ENCODE assay signal across 2 cellular contexts in the genomic region with DNA sequence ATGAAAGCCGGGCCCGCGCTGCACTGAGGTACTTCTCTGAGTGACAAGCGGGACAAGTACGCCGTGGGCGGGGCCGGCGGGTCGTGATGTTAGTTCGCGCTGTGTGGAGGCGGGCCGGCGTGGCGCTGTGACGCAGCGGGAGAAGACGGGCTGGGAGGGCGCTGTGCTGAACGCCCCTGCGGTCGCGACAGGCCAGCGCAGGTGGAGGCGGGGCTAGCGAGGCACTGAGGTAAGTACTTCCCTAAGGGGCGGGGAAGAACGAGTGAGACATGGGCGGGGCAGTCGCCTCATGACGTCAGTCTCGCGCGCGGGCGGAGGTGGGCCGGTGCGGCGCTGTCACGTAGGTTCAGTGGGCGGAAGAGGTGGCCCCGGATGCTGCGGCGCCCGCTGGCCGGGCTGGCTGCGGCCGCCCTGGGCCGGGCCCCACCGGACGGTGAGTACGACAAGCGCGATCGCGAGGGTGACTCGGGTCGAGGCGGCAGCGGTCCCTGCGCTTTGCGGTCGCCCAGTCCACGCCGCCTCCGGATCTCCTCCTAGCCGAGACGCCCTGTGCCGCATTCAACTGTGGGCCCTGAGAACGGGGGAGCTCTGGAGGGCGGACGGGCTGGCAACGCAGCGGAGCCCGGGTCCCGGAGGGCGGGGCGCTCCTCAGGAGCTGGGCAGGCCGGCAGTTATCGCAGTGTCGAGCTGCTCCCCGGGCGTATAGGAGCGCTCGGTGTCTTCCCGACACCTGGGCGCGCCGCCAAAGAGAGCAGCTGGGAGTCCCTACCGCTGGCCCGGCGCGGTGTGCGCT.
A peak's percentile ranks its signal among the peaks of the same experiment; 100 is the strongest.
TF ChIP-seq lines count a peak whose summit lies in the region.

A gene with protein sequence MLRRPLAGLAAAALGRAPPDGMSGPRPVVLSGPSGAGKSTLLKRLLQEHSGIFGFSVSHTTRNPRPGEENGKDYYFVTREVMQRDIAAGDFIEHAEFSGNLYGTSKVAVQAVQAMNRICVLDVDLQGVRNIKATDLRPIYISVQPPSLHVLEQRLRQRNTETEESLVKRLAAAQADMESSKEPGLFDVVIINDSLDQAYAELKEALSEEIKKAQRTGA (plus strand): TSS at position 349 of the 793 bp plus-strand sequence. CDS start 24 bp downstream, at position 373.

TF ChIP-seq in IMR-90, 13 proteins besides CTCF, POLR2A, EP300 and RAD21:
- TF ChIP-seq, protein P1, sequence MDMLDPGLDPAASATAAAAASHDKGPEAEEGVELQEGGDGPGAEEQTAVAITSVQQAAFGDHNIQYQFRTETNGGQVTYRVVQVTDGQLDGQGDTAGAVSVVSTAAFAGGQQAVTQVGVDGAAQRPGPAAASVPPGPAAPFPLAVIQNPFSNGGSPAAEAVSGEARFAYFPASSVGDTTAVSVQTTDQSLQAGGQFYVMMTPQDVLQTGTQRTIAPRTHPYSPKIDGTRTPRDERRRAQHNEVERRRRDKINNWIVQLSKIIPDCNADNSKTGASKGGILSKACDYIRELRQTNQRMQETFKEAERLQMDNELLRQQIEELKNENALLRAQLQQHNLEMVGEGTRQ (IDR thresholded peaks at IDR 0.05; ENCODE audit: low read depth, low read length) = no peak
- TF ChIP-seq BHLHE40 (IDR thresholded peaks at IDR 0.05; ENCODE audit: low read depth, low read length) (0 out of 2 replicates have a peak, but pooled peaks have one; percentile 2), MAZ (IDR thresholded peaks at IDR 0.05; ENCODE audit: borderline replicate concordance, low read depth, low read length) (peak; percentile 84; the same call in 1 of the 2 replicates), CEBPB (IDR thresholded peaks at IDR 0.05; ENCODE audit: low read depth, low read length) (no peak), SMC3 (IDR thresholded peaks at IDR 0.05; ENCODE audit: low read depth, low read length) (no peak), MAFK (IDR thresholded peaks at IDR 0.05; ENCODE audit: low read depth, low read length) (0 out of 2 replicates have a peak, but pooled peaks have one; percentile 1), NFE2L2 (IDR thresholded peaks at IDR 0.05; ENCODE audit: low read depth, low read length) (no peak; the same call in 1 of the 2 replicates), FOS (IDR thresholded peaks at IDR 0.05; ENCODE audit: low read depth, low read length) (peak; percentile 14; the same call in 1 of the 2 replicates), RFX5 (IDR thresholded peaks at IDR 0.05; ENCODE audit: low read depth, low read length) (no peak; the same call in 1 of the 2 replicates)
- TF ChIP-seq, protein P2, sequence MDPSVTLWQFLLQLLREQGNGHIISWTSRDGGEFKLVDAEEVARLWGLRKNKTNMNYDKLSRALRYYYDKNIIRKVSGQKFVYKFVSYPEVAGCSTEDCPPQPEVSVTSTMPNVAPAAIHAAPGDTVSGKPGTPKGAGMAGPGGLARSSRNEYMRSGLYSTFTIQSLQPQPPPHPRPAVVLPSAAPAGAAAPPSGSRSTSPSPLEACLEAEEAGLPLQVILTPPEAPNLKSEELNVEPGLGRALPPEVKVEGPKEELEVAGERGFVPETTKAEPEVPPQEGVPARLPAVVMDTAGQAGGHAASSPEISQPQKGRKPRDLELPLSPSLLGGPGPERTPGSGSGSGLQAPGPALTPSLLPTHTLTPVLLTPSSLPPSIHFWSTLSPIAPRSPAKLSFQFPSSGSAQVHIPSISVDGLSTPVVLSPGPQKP (IDR thresholded peaks at IDR 0.05; ENCODE audit: borderline replicate concordance, low read depth, low read length) = no peak

TF ChIP-seq in endothelial cell of umbilical vein, 7 proteins besides CTCF, POLR2A, EP300 and RAD21:
- TF ChIP-seq EZH2 (IDR thresholded peaks at IDR 0.05; ENCODE audit: borderline replicate concordance, low read depth, low read length, severe bottlenecking) = no peak
- TF ChIP-seq, protein P3, sequence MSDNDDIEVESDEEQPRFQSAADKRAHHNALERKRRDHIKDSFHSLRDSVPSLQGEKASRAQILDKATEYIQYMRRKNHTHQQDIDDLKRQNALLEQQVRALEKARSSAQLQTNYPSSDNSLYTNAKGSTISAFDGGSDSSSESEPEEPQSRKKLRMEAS (IDR thresholded peaks at IDR 0.05; ENCODE audit: insufficient read depth, insufficient read length) = peak; percentile 2
- TF ChIP-seq GATA2 (IDR thresholded peaks at IDR 0.05; ENCODE audit: insufficient read depth, insufficient read length, low read depth, low read length) = no peak
- peak; percentile 88 for TF ChIP-seq POLR2AphosphoS5 (IDR thresholded peaks at IDR 0.05; ENCODE audit: insufficient read depth, low read depth, low read length)
TF ChIP-seq in endothelial cell of umbilical vein: peak in this region for 2.
